In genomic region chr1:75908717-75909152, GRCh38 we compare ENCODE assay signal across 1 cellular context.
TF ChIP-seq lines count a peak whose summit lies in the region.

No MANE protein-coding gene starts in this region.

TF ChIP-seq in GM23338, 12 proteins besides CTCF, POLR2A, EP300 and RAD21 (continued from another document):
- TF ChIP-seq REST (IDR thresholded peaks at IDR 0.05; ENCODE audit: unreplicated experiment), result no peak
- TF ChIP-seq JUNB (IDR thresholded peaks at IDR 0.05; ENCODE audit: unreplicated experiment), result no peak
- no peak for TF ChIP-seq CREB1 (CRISPR knock-in tag; IDR thresholded peaks at IDR 0.05; ENCODE audit: low read depth)
